1 cellular context compared by ENCODE assay signal in genomic region chr20:41538810-41539596, GRCh38.
A peak's percentile ranks its signal among the peaks of the same experiment; 100 is the strongest.
TF ChIP-seq lines count a peak whose summit lies in the region.

No MANE protein-coding gene starts in this region.

TF ChIP-seq in K562, 482 proteins besides CTCF, POLR2A, EP300 and RAD21 (continued from another document and continues in another):
- TF ChIP-seq, protein P1, sequence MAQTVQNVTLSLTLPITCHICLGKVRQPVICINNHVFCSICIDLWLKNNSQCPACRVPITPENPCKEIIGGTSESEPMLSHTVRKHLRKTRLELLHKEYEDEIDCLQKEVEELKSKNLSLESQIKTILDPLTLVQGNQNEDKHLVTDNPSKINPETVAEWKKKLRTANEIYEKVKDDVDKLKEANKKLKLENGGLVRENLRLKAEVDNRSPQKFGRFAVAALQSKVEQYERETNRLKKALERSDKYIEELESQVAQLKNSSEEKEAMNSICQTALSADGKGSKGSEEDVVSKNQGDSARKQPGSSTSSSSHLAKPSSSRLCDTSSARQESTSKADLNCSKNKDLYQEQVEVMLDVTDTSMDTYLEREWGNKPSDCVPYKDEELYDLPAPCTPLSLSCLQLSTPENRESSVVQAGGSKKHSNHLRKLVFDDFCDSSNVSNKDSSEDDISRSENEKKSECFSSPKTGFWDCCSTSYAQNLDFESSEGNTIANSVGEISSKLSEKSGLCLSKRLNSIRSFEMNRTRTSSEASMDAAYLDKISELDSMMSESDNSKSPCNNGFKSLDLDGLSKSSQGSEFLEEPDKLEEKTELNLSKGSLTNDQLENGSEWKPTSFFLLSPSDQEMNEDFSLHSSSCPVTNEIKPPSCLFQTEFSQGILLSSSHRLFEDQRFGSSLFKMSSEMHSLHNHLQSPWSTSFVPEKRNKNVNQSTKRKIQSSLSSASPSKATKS (CRISPR knock-in tag; IDR thresholded peaks at IDR 0.05) = no peak
- TF ChIP-seq ZNF584 (CRISPR knock-in tag; IDR thresholded peaks at IDR 0.05; ENCODE audit: low read depth) (no peak), POU5F1 (IDR thresholded peaks at IDR 0.05; ENCODE audit: borderline replicate concordance, low read depth, low read length, partially characterized antibody) (no peak), ZNF395 (CRISPR knock-in tag; IDR thresholded peaks at IDR 0.05) (no peak), TFAM (CRISPR knock-in tag; conservative IDR thresholded peaks at IDR 0.05) (no peak), SIN3A (IDR thresholded peaks at IDR 0.05; ENCODE audit: borderline replicate concordance in 2 of 2, control insufficient read depth in 1 of 2, low read depth in 2 of 2, low read length in 2 of 2) (no peak), ZEB2 (IDR thresholded peaks at IDR 0.05) (peak; percentile 22; the same call in 1 of the 2 replicates), POLR3A (IDR thresholded peaks at IDR 0.05; ENCODE audit: borderline replicate concordance, extremely low read depth, insufficient read depth, insufficient read length) (no peak), SMAD3 (CRISPR knock-in tag; conservative IDR thresholded peaks at IDR 0.05) (no peak), NCOA6 (IDR thresholded peaks at IDR 0.05) (no peak), ZKSCAN8 (CRISPR knock-in tag; IDR thresholded peaks at IDR 0.05) (no peak), MBD1 (CRISPR knock-in tag; IDR thresholded peaks at IDR 0.05) (no peak), PTRF (tag; IDR thresholded peaks at IDR 0.05) (no peak), ZNF12 (CRISPR knock-in tag; IDR thresholded peaks at IDR 0.05) (no peak), MCM5 (IDR thresholded peaks at IDR 0.05; ENCODE audit: low read depth) (no peak), SLC30A9 (CRISPR knock-in tag; IDR thresholded peaks at IDR 0.05) (no peak), NR2F6 (CRISPR knock-in tag; IDR thresholded peaks at IDR 0.05) (no peak), MEF2D (tag; conservative IDR thresholded peaks at IDR 0.05; ENCODE audit: low read depth) (no peak), SMAD4 (CRISPR knock-in tag; conservative IDR thresholded peaks at IDR 0.05) (no peak), ZNF175 (CRISPR knock-in tag; IDR thresholded peaks at IDR 0.05; ENCODE audit: low read depth) (no peak), XRCC4 (IDR thresholded peaks at IDR 0.05; ENCODE audit: extremely low read depth, insufficient read depth, insufficient read length) (no peak), FOXK1 (CRISPR knock-in tag; IDR thresholded peaks at IDR 0.05; ENCODE audit: borderline replicate concordance) (no peak), ZNF274 (IDR thresholded peaks at IDR 0.05; ENCODE audit: borderline replicate concordance, low read depth, low read length) (no peak), SRF (CRISPR knock-in tag; IDR thresholded peaks at IDR 0.05) (no peak), JUND (IDR thresholded peaks at IDR 0.05; ENCODE audit: borderline replicate concordance, low read depth, low read length) (no peak), JUND (tag; IDR thresholded peaks at IDR 0.05; ENCODE audit: borderline replicate concordance, low read depth, low read length) (no peak), ZNF644 (tag; IDR thresholded peaks at IDR 0.05; ENCODE audit: low read depth) (no peak), ZNF253 (CRISPR knock-in tag; conservative IDR thresholded peaks at IDR 0.05) (no peak), TEAD2 (tag; IDR thresholded peaks at IDR 0.05) (no peak), MTA1 (IDR thresholded peaks at IDR 0.05; ENCODE audit: borderline replicate concordance) (no peak), PCBP2 (IDR thresholded peaks at IDR 0.05; ENCODE audit: low read depth, low read length, poor library complexity, severe bottlenecking) (no peak), MTA2 (IDR thresholded peaks at IDR 0.05; ENCODE audit: low read depth) (0 out of 2 replicates have a peak, but pooled peaks have one; percentile 30), E2F3 (CRISPR knock-in tag; IDR thresholded peaks at IDR 0.05) (no peak), RUNX1 (IDR thresholded peaks at IDR 0.05; ENCODE audit: low read depth) (no peak), THRAP3 (IDR thresholded peaks at IDR 0.05; ENCODE audit: borderline replicate concordance) (no peak), HMGXB4 (CRISPR knock-in tag; IDR thresholded peaks at IDR 0.05) (no peak), STAG1 (CRISPR knock-in tag; IDR thresholded peaks at IDR 0.05; ENCODE audit: borderline replicate concordance) (no peak), KLF1 (tag; IDR thresholded peaks at IDR 0.05) (no peak), ELF2 (CRISPR knock-in tag; IDR thresholded peaks at IDR 0.05) (no peak)
- TF ChIP-seq, protein P2, sequence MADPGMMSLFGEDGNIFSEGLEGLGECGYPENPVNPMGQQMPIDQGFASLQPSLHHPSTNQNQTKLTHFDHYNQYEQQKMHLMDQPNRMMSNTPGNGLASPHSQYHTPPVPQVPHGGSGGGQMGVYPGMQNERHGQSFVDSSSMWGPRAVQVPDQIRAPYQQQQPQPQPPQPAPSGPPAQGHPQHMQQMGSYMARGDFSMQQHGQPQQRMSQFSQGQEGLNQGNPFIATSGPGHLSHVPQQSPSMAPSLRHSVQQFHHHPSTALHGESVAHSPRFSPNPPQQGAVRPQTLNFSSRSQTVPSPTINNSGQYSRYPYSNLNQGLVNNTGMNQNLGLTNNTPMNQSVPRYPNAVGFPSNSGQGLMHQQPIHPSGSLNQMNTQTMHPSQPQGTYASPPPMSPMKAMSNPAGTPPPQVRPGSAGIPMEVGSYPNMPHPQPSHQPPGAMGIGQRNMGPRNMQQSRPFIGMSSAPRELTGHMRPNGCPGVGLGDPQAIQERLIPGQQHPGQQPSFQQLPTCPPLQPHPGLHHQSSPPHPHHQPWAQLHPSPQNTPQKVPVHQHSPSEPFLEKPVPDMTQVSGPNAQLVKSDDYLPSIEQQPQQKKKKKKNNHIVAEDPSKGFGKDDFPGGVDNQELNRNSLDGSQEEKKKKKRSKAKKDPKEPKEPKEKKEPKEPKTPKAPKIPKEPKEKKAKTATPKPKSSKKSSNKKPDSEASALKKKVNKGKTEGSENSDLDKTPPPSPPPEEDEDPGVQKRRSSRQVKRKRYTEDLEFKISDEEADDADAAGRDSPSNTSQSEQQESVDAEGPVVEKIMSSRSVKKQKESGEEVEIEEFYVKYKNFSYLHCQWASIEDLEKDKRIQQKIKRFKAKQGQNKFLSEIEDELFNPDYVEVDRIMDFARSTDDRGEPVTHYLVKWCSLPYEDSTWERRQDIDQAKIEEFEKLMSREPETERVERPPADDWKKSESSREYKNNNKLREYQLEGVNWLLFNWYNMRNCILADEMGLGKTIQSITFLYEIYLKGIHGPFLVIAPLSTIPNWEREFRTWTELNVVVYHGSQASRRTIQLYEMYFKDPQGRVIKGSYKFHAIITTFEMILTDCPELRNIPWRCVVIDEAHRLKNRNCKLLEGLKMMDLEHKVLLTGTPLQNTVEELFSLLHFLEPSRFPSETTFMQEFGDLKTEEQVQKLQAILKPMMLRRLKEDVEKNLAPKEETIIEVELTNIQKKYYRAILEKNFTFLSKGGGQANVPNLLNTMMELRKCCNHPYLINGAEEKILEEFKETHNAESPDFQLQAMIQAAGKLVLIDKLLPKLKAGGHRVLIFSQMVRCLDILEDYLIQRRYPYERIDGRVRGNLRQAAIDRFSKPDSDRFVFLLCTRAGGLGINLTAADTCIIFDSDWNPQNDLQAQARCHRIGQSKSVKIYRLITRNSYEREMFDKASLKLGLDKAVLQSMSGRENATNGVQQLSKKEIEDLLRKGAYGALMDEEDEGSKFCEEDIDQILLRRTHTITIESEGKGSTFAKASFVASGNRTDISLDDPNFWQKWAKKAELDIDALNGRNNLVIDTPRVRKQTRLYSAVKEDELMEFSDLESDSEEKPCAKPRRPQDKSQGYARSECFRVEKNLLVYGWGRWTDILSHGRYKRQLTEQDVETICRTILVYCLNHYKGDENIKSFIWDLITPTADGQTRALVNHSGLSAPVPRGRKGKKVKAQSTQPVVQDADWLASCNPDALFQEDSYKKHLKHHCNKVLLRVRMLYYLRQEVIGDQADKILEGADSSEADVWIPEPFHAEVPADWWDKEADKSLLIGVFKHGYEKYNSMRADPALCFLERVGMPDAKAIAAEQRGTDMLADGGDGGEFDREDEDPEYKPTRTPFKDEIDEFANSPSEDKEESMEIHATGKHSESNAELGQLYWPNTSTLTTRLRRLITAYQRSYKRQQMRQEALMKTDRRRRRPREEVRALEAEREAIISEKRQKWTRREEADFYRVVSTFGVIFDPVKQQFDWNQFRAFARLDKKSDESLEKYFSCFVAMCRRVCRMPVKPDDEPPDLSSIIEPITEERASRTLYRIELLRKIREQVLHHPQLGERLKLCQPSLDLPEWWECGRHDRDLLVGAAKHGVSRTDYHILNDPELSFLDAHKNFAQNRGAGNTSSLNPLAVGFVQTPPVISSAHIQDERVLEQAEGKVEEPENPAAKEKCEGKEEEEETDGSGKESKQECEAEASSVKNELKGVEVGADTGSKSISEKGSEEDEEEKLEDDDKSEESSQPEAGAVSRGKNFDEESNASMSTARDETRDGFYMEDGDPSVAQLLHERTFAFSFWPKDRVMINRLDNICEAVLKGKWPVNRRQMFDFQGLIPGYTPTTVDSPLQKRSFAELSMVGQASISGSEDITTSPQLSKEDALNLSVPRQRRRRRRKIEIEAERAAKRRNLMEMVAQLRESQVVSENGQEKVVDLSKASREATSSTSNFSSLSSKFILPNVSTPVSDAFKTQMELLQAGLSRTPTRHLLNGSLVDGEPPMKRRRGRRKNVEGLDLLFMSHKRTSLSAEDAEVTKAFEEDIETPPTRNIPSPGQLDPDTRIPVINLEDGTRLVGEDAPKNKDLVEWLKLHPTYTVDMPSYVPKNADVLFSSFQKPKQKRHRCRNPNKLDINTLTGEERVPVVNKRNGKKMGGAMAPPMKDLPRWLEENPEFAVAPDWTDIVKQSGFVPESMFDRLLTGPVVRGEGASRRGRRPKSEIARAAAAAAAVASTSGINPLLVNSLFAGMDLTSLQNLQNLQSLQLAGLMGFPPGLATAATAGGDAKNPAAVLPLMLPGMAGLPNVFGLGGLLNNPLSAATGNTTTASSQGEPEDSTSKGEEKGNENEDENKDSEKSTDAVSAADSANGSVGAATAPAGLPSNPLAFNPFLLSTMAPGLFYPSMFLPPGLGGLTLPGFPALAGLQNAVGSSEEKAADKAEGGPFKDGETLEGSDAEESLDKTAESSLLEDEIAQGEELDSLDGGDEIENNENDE (IDR thresholded peaks at IDR 0.05; ENCODE audit: low read depth, low read length) = no peak
- TF ChIP-seq, protein P3, sequence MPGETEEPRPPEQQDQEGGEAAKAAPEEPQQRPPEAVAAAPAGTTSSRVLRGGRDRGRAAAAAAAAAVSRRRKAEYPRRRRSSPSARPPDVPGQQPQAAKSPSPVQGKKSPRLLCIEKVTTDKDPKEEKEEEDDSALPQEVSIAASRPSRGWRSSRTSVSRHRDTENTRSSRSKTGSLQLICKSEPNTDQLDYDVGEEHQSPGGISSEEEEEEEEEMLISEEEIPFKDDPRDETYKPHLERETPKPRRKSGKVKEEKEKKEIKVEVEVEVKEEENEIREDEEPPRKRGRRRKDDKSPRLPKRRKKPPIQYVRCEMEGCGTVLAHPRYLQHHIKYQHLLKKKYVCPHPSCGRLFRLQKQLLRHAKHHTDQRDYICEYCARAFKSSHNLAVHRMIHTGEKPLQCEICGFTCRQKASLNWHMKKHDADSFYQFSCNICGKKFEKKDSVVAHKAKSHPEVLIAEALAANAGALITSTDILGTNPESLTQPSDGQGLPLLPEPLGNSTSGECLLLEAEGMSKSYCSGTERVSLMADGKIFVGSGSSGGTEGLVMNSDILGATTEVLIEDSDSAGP (CRISPR knock-in tag; IDR thresholded peaks at IDR 0.05) = no peak
- TF ChIP-seq, protein P4, sequence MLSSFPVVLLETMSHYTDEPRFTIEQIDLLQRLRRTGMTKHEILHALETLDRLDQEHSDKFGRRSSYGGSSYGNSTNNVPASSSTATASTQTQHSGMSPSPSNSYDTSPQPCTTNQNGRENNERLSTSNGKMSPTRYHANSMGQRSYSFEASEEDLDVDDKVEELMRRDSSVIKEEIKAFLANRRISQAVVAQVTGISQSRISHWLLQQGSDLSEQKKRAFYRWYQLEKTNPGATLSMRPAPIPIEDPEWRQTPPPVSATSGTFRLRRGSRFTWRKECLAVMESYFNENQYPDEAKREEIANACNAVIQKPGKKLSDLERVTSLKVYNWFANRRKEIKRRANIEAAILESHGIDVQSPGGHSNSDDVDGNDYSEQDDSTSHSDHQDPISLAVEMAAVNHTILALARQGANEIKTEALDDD (IDR thresholded peaks at IDR 0.05) = peak; percentile 83; the same call in 1 of the 2 replicates
